ENCODE assay signal across 10 cellular contexts in genomic region chr14:77044776-77045569, GRCh38. TPM values are rescaled to one million over a fixed set of nuclear protein-coding genes. Genes with fewer than 3 reads are reported as not detected.
DNase-seq lines count a peak whose midpoint lies in the region; ATAC-seq and TF ChIP-seq lines count a peak whose summit lies in the region.
"Had no signal": no experiment of that assay in that cellular context is flagged by ENCODE, and none has a peak within 500 bp of the region (broad histone marks: within the 10 kb centered on the region; RNA-seq: fewer than 3 reads in every experiment).

No MANE protein-coding gene starts in this region.

- POLR2A ChIA-PET in PC-9 (lab: Charles Lee; ENCODE audit: unreplicated experiment): interaction anchor here (0.5 to 1.6 kb wide), 11 partner anchors 8 to 1751 kb away, joined by 3 to 26 read pairs (median 4); partner anchors contain the start of genes GSTZ1 and POMT2

- ATAC-seq in omental fat pad (ENCODE audit: low FRiP score) (peak; percentile 48), HG03135 (IDR thresholded peaks at IDR 0.05; ENCODE audit: unreplicated experiment) (no peak), GM21423 (IDR thresholded peaks at IDR 0.05; ENCODE audit: unreplicated experiment) (no peak)

- CTCF ChIA-PET in PC-9 (lab: Charles Lee): interaction anchor here (0.6 to 2.6 kb wide), 8 partner anchors 19 to 817 kb away, joined by 3 to 6 read pairs (median 4); no protein-coding TSS in a partner anchor

- H3K79me2 ChIP-seq in PC-9 (ENCODE audit: low read depth): no peaks in the 10 kb centered on the region

- intact Hi-C loops in PC-9 (cut with micrococcal nuclease; ENCODE audit: unreplicated experiment): loop anchor here (1.0 to 5.0 kb wide), 5 partner anchors 17 to 1593 kb away; partner anchors contain the start of gene IRF2BPL

- TF ChIP-seq CTCF in AG09319 (IDR thresholded peaks at IDR 0.05; ENCODE audit: low read depth, low read length) (no peak), PC-9 (conservative IDR thresholded peaks at IDR 0.05) (no peak), omental fat pad (IDR thresholded peaks at IDR 0.05) (no peak)

- DNase-seq in AG09319 (ENCODE audit: extremely low read depth, low read depth) (peak; percentile 75), PC-9 (peak in 1 of 2 experiments; percentile 61), fibroblast of peridontal ligament (ENCODE audit: extremely low read depth) (peak; percentile 86), omental fat pad (ENCODE audit: low spot score) (no peak), nucleus accumbens (lab: John Stamatoyannopoulos, UW) (no peak)
- DNase-seq in activated T-cell treated with anti-CD3 and anti-CD28 coated beads, Interleukin-2, amount 50 U/mL, for 48 hours: no peak
- DNase-seq: activated gamma-delta T cell treated with Interleukin-2 at 50 U/mL for 16 hours, islet precursor cell had no signal

- H3K9me3 ChIP-seq in PC-9 (ENCODE audit: insufficient read depth, low read depth): 0 out of 2 replicates have a peak, but pooled peaks cover 5% of the 10 kb centered on the region

- peaks cover 75% of the 10 kb centered on the region for H3K4me1 ChIP-seq in PC-9 (replicated peaks; ENCODE audit: insufficient read depth)

- no peaks in the 10 kb centered on the region for H3K9me2 ChIP-seq in PC-9 (ENCODE audit: insufficient read depth)

- H3K27me3 ChIP-seq in PC-9 (ENCODE audit: insufficient read depth, low read depth): no peaks in the 10 kb centered on the region

- peak overlapping the region; percentile 66 for H3K4me2 ChIP-seq in PC-9

- peak overlapping the region; percentile 82 for H3K27ac ChIP-seq in PC-9

- H2AFZ ChIP-seq in PC-9: no peak overlapping the region

- peaks cover 79% of the 10 kb centered on the region for H3F3A ChIP-seq in PC-9 (ENCODE audit: insufficient read depth, low read depth)

- peak overlapping the region; percentile 3; the same call in 1 of the 2 replicates for H3K4me3 ChIP-seq in PC-9

- H4K20me1 ChIP-seq in PC-9 (ENCODE audit: insufficient read depth): no peaks in the 10 kb centered on the region

- no peaks in the 10 kb centered on the region for H3K36me3 ChIP-seq in PC-9 (ENCODE audit: low read depth)

- no TSS peak for BruUV-seq in PC-9 (replicated peaks; lab: Mats Ljungman, UMichigan)

RNA-seq across cellular contexts. Expression of gene IRF2BPL, which starts 16.5 kb away (rescaled TPM):
- total RNA-seq in PC-9 (2021) (74.6 and 84.5 TPM in 2 replicates), omental fat pad (10 to 100 TPM; 31.1 to 70.0 (median 34.4) TPM)

RNA-seq across cellular contexts. Expression of gene CIPC, which starts 53.1 kb away (rescaled TPM):
- 54.7 and 66.3 TPM in 2 replicates for total RNA-seq in PC-9 (2021)
- 10 to 100 TPM; 34.2 to 47.3 (median 40.3) TPM for total RNA-seq in omental fat pad

Comparison
In these comparisons a context has a peak if more than half of its experiments do, and no peak if none do; other contexts are left out.
1. DNase-seq: peak in AG09319 (single experiment) and fibroblast of peridontal ligament (single experiment); none in omental fat pad (single experiment), nucleus accumbens (0 of 56) and activated T-cell treated with anti-CD3 and anti-CD28 coated beads, Interleukin-2, amount 50 U/mL, for 48 hours (0 of 2).